Comparison of ENCODE assay signal across 14 cellular contexts in the genomic region with DNA sequence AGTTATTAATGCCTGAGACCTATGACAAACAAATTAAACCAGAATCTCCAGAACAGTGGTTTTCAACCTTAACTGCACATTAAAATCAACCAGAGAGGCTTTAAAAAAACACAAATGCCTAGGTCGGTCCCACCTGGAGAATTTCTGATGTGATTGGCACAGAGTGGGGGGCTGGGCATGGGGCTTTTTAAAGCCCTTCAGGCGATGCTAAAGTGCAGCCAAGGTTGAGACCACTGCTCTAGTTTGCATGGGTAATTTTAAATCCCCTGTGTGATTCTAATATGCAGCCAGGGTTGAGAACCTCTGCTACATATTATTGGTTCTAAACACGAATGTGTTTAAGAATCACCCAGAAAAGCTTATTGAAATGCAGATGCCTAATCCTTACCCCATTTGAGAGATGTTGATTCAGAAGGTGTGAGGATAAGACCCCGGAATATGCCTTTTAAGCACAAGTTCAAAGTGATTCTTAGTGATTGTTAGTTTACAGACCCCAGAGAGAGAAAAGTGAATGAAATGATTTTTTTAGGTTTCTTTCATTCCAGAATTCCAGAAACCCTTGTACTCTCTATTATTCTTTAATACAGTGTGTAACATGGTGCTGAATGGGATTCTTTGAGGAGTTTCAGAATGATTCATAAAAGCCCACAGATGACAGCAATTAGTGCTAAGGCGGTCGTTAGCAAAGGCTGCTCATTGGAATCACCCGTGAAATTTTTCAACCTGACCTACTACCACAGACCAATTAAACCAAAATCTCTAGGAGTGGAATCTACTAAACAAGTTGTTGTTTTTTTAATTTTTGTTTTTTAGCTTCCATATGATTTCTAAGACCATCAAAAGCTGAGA. TPM values are rescaled to one million over a fixed set of nuclear protein-coding genes. Genes with fewer than 3 reads are reported as not detected.
DNase-seq lines count a peak whose midpoint lies in the region; ATAC-seq and TF ChIP-seq lines count a peak whose summit lies in the region.
"Had no signal": no experiment of that assay in that cellular context is flagged by ENCODE, and none has a peak within 500 bp of the region (broad histone marks: within the 10 kb centered on the region; RNA-seq: fewer than 3 reads in every experiment).

No MANE protein-coding gene starts in this region.

- no peaks in the 10 kb centered on the region for H3K36me3 Mint-ChIP-seq in effector memory CD8-positive, alpha-beta T cell (ENCODE audit: insufficient read depth)
- H3K36me3 Mint-ChIP-seq in nephron progenitor cell (ENCODE audit: low read depth) = no peaks in the 10 kb centered on the region

- no peaks in the 10 kb centered on the region for H3K4me1 ChIP-seq in upper lobe of left lung
- H3K4me1 ChIP-seq: esophagus squamous epithelium had no signal

- no peak for TF ChIP-seq POLR2A in upper lobe of left lung (IDR thresholded peaks at IDR 0.05)

- peaks cover 11 to 13% of the 10 kb centered on the region in 2 donors for H3K9me3 Mint-ChIP-seq in effector memory CD8-positive, alpha-beta T cell
- H3K9me3 Mint-ChIP-seq in nephron progenitor cell = no peaks in the 10 kb centered on the region

- H3K27ac ChIP-seq in upper lobe of left lung = no peak overlapping the region
- H3K27ac ChIP-seq: esophagus squamous epithelium, skin epidermis had no signal

- no peak overlapping the region for H3K4me3 Mint-ChIP-seq in effector memory CD8-positive, alpha-beta T cell
- no peak overlapping the region for H3K4me3 Mint-ChIP-seq in nephron progenitor cell
- H3K4me3 Mint-ChIP-seq: central memory CD8-positive, alpha-beta T cell had no signal

- H3K9me3 ChIP-seq in upper lobe of left lung = no peaks in the 10 kb centered on the region
- H3K9me3 ChIP-seq: esophagus squamous epithelium had no signal

- 67 to 69% methylated on average over 7 of the region's 7 CpGs for WGBS in upper lobe of left lung, 2 donors

- H3K27me3 ChIP-seq in upper lobe of left lung = no peaks in the 10 kb centered on the region
- H3K27me3 ChIP-seq: esophagus squamous epithelium had no signal

- TF ChIP-seq EP300 in upper lobe of left lung (IDR thresholded peaks at IDR 0.05) = no peak

- no peaks in the 10 kb centered on the region for H3K36me3 ChIP-seq in upper lobe of left lung
- H3K36me3 ChIP-seq: esophagus squamous epithelium had no signal

- TF ChIP-seq CTCF in upper lobe of left lung (IDR thresholded peaks at IDR 0.05) = no peak
- no peak for TF ChIP-seq CTCF in nephron progenitor cell (IDR thresholded peaks at IDR 0.05)

- H3K27ac Mint-ChIP-seq in effector memory CD8-positive, alpha-beta T cell = no peak overlapping the region
- no peak overlapping the region for H3K27ac Mint-ChIP-seq in nephron progenitor cell

- no peaks in the 10 kb centered on the region for H3K4me1 Mint-ChIP-seq in effector memory CD8-positive, alpha-beta T cell (ENCODE audit: low read depth in 2 of 2)
- peaks cover 4% of the 10 kb centered on the region for H3K4me1 Mint-ChIP-seq in nephron progenitor cell
- H3K4me1 Mint-ChIP-seq: central memory CD8-positive, alpha-beta T cell had no signal

- no peaks in the 10 kb centered on the region for H3K27me3 Mint-ChIP-seq in effector memory CD8-positive, alpha-beta T cell
- H3K27me3 Mint-ChIP-seq in nephron progenitor cell (ENCODE audit: low read depth, poor library complexity) = no peaks in the 10 kb centered on the region
- H3K27me3 Mint-ChIP-seq: central memory CD8-positive, alpha-beta T cell had no signal

- DNase-seq in AG20443 (ENCODE audit: low spot score) (peak; percentile 71), fibroblast of gingiva (ENCODE audit: low read depth) (peak; percentile 48), upper lobe of left lung (no peak), nephron progenitor cell (no peak), DMS 273 (lab: John Stamatoyannopoulos, UW; ENCODE audit: unreplicated experiment) (no peak)
- no peak for DNase-seq in effector memory CD8-positive, alpha-beta T cell
- DNase-seq: esophagus squamous epithelium, KG1, NCI-H2081 treated with DMSO at 0.1 percent for 48 hours, T-helper 2 cell had no signal

- H3K4me3 ChIP-seq in upper lobe of left lung = no peak overlapping the region
- H3K4me3 ChIP-seq: esophagus squamous epithelium, skin epidermis had no signal

- ATAC-seq in GM19035 (IDR thresholded peaks at IDR 0.05; ENCODE audit: unreplicated experiment) = peak; percentile 72
- peak; percentile 69 for ATAC-seq in HG03025 (IDR thresholded peaks at IDR 0.05; ENCODE audit: low FRiP score, unreplicated experiment)
- ATAC-seq in upper lobe of left lung (ENCODE audit: low FRiP score in 2 of 2) = no peak
- ATAC-seq in effector memory CD8-positive, alpha-beta T cell (replicated peaks) = no peak

RNA-seq across cellular contexts. Expression of gene LIN7A, which starts 44.9 kb away (rescaled TPM):
- 10 to 100 TPM in 5 of 6 donors, 1 to 10 TPM in 1; 7.9 to 32.5 (median 13.8) TPM for total RNA-seq in upper lobe of left lung

Comparison
In these comparisons a context has a peak if more than half of its experiments do, and no peak if none do; other contexts are left out.
1. DNase-seq: peak in AG20443 (single experiment) and fibroblast of gingiva (single experiment); none in upper lobe of left lung (0 of 2), effector memory CD8-positive, alpha-beta T cell (0 of 3), nephron progenitor cell (single experiment) and DMS 273 (single experiment).
2. ATAC-seq: peak in GM19035 (single experiment) and HG03025 (single experiment); none in upper lobe of left lung (0 of 2) and effector memory CD8-positive, alpha-beta T cell (single experiment).